Comparison of ENCODE assay signal across 15 cellular contexts in the genomic region with DNA sequence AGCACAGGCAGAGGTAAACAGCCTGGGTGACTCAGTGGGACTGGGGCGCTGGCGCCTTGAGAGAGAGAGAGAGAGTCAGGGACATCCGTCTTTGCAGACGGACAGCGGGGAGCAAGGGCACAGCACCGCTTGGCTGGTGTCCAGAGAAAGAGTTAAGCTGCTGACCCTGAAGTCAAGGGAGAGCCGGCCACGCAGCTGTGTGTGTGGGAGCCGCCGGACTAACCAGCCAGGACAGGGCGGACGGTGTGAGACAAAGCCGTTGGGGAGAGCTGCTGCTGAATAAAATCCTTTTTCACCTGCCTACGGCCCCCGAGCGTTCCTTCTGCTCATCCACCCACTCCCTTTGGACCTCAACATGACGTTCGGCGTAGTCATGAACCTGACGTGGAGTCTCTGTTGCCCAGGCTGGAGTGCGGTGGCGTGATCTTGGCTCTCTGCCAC. TPM values are rescaled to one million over a fixed set of nuclear protein-coding genes. Genes with fewer than 3 reads are reported as not detected.
DNase-seq lines count a peak whose midpoint lies in the region; ATAC-seq, FAIRE-seq and TF ChIP-seq lines count a peak whose summit lies in the region.
"Had no signal": no experiment of that assay in that cellular context is flagged by ENCODE, and none has a peak within 500 bp of the region (broad histone marks: within the 10 kb centered on the region; RNA-seq: fewer than 3 reads in every experiment).

No MANE protein-coding gene starts in this region.

- no peak overlapping the region for H3K27ac Mint-ChIP-seq in effector memory CD8-positive, alpha-beta T cell
- H3K27ac Mint-ChIP-seq in activated naive CD4-positive, alpha-beta T cell treated with anti-CD3 and anti-CD28 coated beads, Interleukin-2, amount 10 ng/mL, durations not matched to agents 7 days and 5 days = no peak overlapping the region
- H3K27ac Mint-ChIP-seq: activated T-helper 2 cell treated with anti-CD3 and anti-CD28 coated beads, Interferon-gamma antibody, Interleukin-2, Interleukin-4, amounts not matched to agents 10 μg/mL and 5 μg/mL and 100 μg/mL, durations not matched to agents 14 hours and 24 hours and 36 hours; CD4-positive, alpha-beta memory T cell; natural killer cell treated with Interleukin-12 subunit alpha and Interleukin-12 subunit beta and Interleukin-15 and Interleukin-18, amount 100 ng/mL, for 72 hours; stimulated activated memory B cell treated with anti-CD40 and anti-IgM and Interleukin-4, amounts not matched to agents 10 μg/mL and 1 μg/mL and 100 μg/mL, for 72 hours had no signal

- H3K4me3 Mint-ChIP-seq in effector memory CD8-positive, alpha-beta T cell = peak overlapping the region in 1 of 2 donors; percentile 18
- H3K4me3 Mint-ChIP-seq in activated naive CD4-positive, alpha-beta T cell treated with anti-CD3 and anti-CD28 coated beads, Interleukin-2, amount 10 ng/mL, durations not matched to agents 7 days and 5 days = no peak overlapping the region
- H3K4me3 Mint-ChIP-seq: natural killer cell treated with Interleukin-12 subunit alpha and Interleukin-12 subunit beta and Interleukin-15 and Interleukin-18, amount 100 ng/mL, for 72 hours; stimulated activated memory B cell treated with anti-CD40 and anti-IgM and Interleukin-4, amounts not matched to agents 10 μg/mL and 1 μg/mL and 100 μg/mL, for 72 hours had no signal

- no peak for TF ChIP-seq POLR2A in stomach (IDR thresholded peaks at IDR 0.05)

- H3K27ac ChIP-seq in dorsolateral prefrontal cortex = peak overlapping the region in 35 of 59 donors; percentile 3 to 77 (median 49)
- H3K27ac ChIP-seq in left lung = peak overlapping the region in 1 of 2 donors; percentile 65
- H3K27ac ChIP-seq in stomach = peak overlapping the region in 3 of 5 donors; percentile 33 to 72 (median 68)

- CTCF ChIA-PET in activated naive CD4-positive, alpha-beta T cell treated with anti-CD3 and anti-CD28 coated beads, Interleukin-2, amount 10 ng/mL, durations not matched to agents 7 days and 5 days (lab: Charles Lee) = interaction anchor here (2.1 to 2.2 kb wide), 2 partner anchors 29 to 55 kb away, joined by 5 to 9 read pairs; no protein-coding TSS in a partner anchor

- TF ChIP-seq CTCF in dorsolateral prefrontal cortex (IDR thresholded peaks at IDR 0.05 in 54 of 56, conservative IDR thresholded peaks at IDR 0.05 in 2 of 56; ENCODE audit: low read depth in 1 of 56, partially characterized antibody in 56 of 56) = no peak
- no peak for TF ChIP-seq CTCF in left lung (IDR thresholded peaks at IDR 0.05)
- no peak for TF ChIP-seq CTCF in stomach (IDR thresholded peaks at IDR 0.05)

- no peak for FAIRE-seq in RCC 7860 (lab: Jason Lieb, UNC)

- H3K9me3 ChIP-seq in left lung = no peaks in the 10 kb centered on the region
- H3K9me3 ChIP-seq in stomach = no peaks in the 10 kb centered on the region

- no peaks in the 10 kb centered on the region for H3K4me1 Mint-ChIP-seq in effector memory CD8-positive, alpha-beta T cell (ENCODE audit: low read depth in 2 of 2)
- no peaks in the 10 kb centered on the region for H3K4me1 Mint-ChIP-seq in activated naive CD4-positive, alpha-beta T cell treated with anti-CD3 and anti-CD28 coated beads, Interleukin-2, amount 10 ng/mL, durations not matched to agents 7 days and 5 days
- H3K4me1 Mint-ChIP-seq: stimulated activated memory B cell treated with anti-CD40 and anti-IgM and Interleukin-4, amounts not matched to agents 10 μg/mL and 1 μg/mL and 100 μg/mL, for 72 hours had no signal

- 41 to 54% (median 45%) methylated on average over 22 of the region's 22 CpGs for WGBS in stomach, 5 donors

- H3K9me3 Mint-ChIP-seq in effector memory CD8-positive, alpha-beta T cell = no peaks in the 10 kb centered on the region
- no peaks in the 10 kb centered on the region for H3K9me3 Mint-ChIP-seq in activated naive CD4-positive, alpha-beta T cell treated with anti-CD3 and anti-CD28 coated beads, Interleukin-2, amount 10 ng/mL, durations not matched to agents 7 days and 5 days
- H3K9me3 Mint-ChIP-seq: activated T-helper 2 cell treated with anti-CD3 and anti-CD28 coated beads, Interferon-gamma antibody, Interleukin-2, Interleukin-4, amounts not matched to agents 10 μg/mL and 5 μg/mL and 100 μg/mL, durations not matched to agents 14 hours and 24 hours and 36 hours; natural killer cell treated with Interleukin-12 subunit alpha and Interleukin-12 subunit beta and Interleukin-15 and Interleukin-18, amount 100 ng/mL, for 72 hours; stimulated activated memory B cell treated with anti-CD40 and anti-IgM and Interleukin-4, amounts not matched to agents 10 μg/mL and 1 μg/mL and 100 μg/mL, for 72 hours had no signal

- peak; percentile 47 for DNase-seq in RCC 7860 (ENCODE audit: low spot score)
- peak in 2 of 10 donors; percentile 42 to 79 for DNase-seq in dorsolateral prefrontal cortex
- peak in 1 of 2 donors; percentile 61 for DNase-seq in left lung
- no peak for DNase-seq in stomach
- no peak for DNase-seq in effector memory CD8-positive, alpha-beta T cell
- no peak for DNase-seq in activated naive CD4-positive, alpha-beta T cell treated with anti-CD3 and anti-CD28 coated beads, Interleukin-2, amount 10 ng/mL, durations not matched to agents 7 days and 5 days
- DNase-seq in HPDE6-E6E7 (ENCODE audit: extremely low spot score) = no peak
- DNase-seq: activated CD4-positive, alpha-beta T cell treated with anti-CD3 and anti-CD28 coated beads, Interleukin-2, amount 50 U/mL, for 1 hour; CD4-positive, alpha-beta memory T cell; KG1; NCI-H1694 treated with DMSO at 0.1 percent for 48 hours had no signal

- intact Hi-C loops in dorsolateral prefrontal cortex (cut with DNase I) = no loop called here
- intact Hi-C loops in left lung (cut with DNase I) = no loop called here
- intact Hi-C loops in stomach (cut with DNase I; ENCODE audit: low total_unique reads) = no loop called here

- H3K27me3 Mint-ChIP-seq in effector memory CD8-positive, alpha-beta T cell = peaks cover 15 to 50% of the 10 kb centered on the region in 2 donors
- peaks cover 43% of the 10 kb centered on the region for H3K27me3 Mint-ChIP-seq in activated naive CD4-positive, alpha-beta T cell treated with anti-CD3 and anti-CD28 coated beads, Interleukin-2, amount 10 ng/mL, durations not matched to agents 7 days and 5 days

- H3K4me1 ChIP-seq in left lung (no peaks in the 10 kb centered on the region), stomach (peaks cover 4 to 11% (median 5%) of the 10 kb centered on the region in 4 donors)

- H3K36me3 Mint-ChIP-seq in effector memory CD8-positive, alpha-beta T cell (ENCODE audit: insufficient read depth) = no peaks in the 10 kb centered on the region
- H3K36me3 Mint-ChIP-seq in activated naive CD4-positive, alpha-beta T cell treated with anti-CD3 and anti-CD28 coated beads, Interleukin-2, amount 10 ng/mL, durations not matched to agents 7 days and 5 days = no peaks in the 10 kb centered on the region
- H3K36me3 Mint-ChIP-seq: CD4-positive, alpha-beta memory T cell; natural killer cell treated with Interleukin-12 subunit alpha and Interleukin-12 subunit beta and Interleukin-15 and Interleukin-18, amount 100 ng/mL, for 72 hours; stimulated activated memory B cell treated with anti-CD40 and anti-IgM and Interleukin-4, amounts not matched to agents 10 μg/mL and 1 μg/mL and 100 μg/mL, for 72 hours had no signal

- peak; percentile 33 for ATAC-seq in left lung
- ATAC-seq in effector memory CD8-positive, alpha-beta T cell (replicated peaks) = no peak
- ATAC-seq: natural killer cell treated with Interleukin-12 subunit alpha and Interleukin-12 subunit beta and Interleukin-15 and Interleukin-18, amount 100 ng/mL, for 72 hours; stimulated activated memory B cell treated with anti-CD40 and anti-IgM and Interleukin-4, amounts not matched to agents 10 μg/mL and 1 μg/mL and 100 μg/mL, for 72 hours had no signal

- H3K36me3 ChIP-seq in left lung (no peaks in the 10 kb centered on the region), stomach (no peaks in the 10 kb centered on the region)

- TF ChIP-seq EP300 in stomach (IDR thresholded peaks at IDR 0.05) = no peak

- H3K27me3 ChIP-seq in dorsolateral prefrontal cortex (peaks cover 0 to 21% (median 0%) of the 10 kb centered on the region in 45 donors), left lung (peaks cover 0 to 52% of the 10 kb centered on the region in 2 donors), stomach (peaks cover 0 to 53% (median 8%) of the 10 kb centered on the region in 3 donors)

- H3K4me3 ChIP-seq in dorsolateral prefrontal cortex = no peak overlapping the region
- H3K4me3 ChIP-seq in left lung = no peak overlapping the region
- H3K4me3 ChIP-seq in stomach = no peak overlapping the region

RNA-seq across cellular contexts. Expression of a gene that starts 14.5 kb away (rescaled TPM):
- total RNA-seq in dorsolateral prefrontal cortex (10 to 100 TPM in 85 of 120 experiments, 1 to 10 TPM in 35; 3.1 to 23.8 (median 12.0) TPM), left lung (1 to 10 TPM in 1 of 2 donors, under 1 TPM in 1; 0.23 to 2.6 TPM), stomach (under 1 TPM in 1 of 5 donors, not detected in 4; under 0.01 TPM)
- not detected for polyA plus RNA-seq in stomach
- total RNA-seq: activated T-helper 2 cell treated with anti-CD3 and anti-CD28 coated beads, Interferon-gamma antibody, Interleukin-2, Interleukin-4, amounts not matched to agents 10 μg/mL and 5 μg/mL and 100 μg/mL, durations not matched to agents 14 hours and 24 hours and 36 hours; CD4-positive, alpha-beta memory T cell; natural killer cell treated with Interleukin-12 subunit alpha and Interleukin-12 subunit beta and Interleukin-15 and Interleukin-18, amount 100 ng/mL, for 72 hours; T-helper 1 cell treated with Interleukin-12 subunit alpha and Interleukin-12 subunit beta and Interleukin-4 antibody, amounts not matched to agents 30 ng/mL and 1 ng/mL, for 36 hours had no signal
- polyA plus RNA-seq: CD4-positive, alpha-beta memory T cell had no signal

RNA-seq across cellular contexts. Expression of a gene that starts 30.0 kb away (rescaled TPM):
- total RNA-seq in dorsolateral prefrontal cortex (100 to 1,000 TPM in 62 of 120 experiments, 10 to 100 TPM in 58; 24.7 to 182 (median 102) TPM), left lung (under 1 TPM; 0.31 to 0.50 TPM), stomach (1 to 10 TPM in 1 of 5 donors, not detected in 4; 1.5 TPM)
- polyA plus RNA-seq in stomach = under 1 TPM in 2 of 3 donors, not detected in 1; 0.50 to 0.95 TPM
- total RNA-seq: activated T-helper 2 cell treated with anti-CD3 and anti-CD28 coated beads, Interferon-gamma antibody, Interleukin-2, Interleukin-4, amounts not matched to agents 10 μg/mL and 5 μg/mL and 100 μg/mL, durations not matched to agents 14 hours and 24 hours and 36 hours; CD4-positive, alpha-beta memory T cell; natural killer cell treated with Interleukin-12 subunit alpha and Interleukin-12 subunit beta and Interleukin-15 and Interleukin-18, amount 100 ng/mL, for 72 hours; T-helper 1 cell treated with Interleukin-12 subunit alpha and Interleukin-12 subunit beta and Interleukin-4 antibody, amounts not matched to agents 30 ng/mL and 1 ng/mL, for 36 hours had no signal
- polyA plus RNA-seq: CD4-positive, alpha-beta memory T cell had no signal

Comparison
In these comparisons a context has a peak if more than half of its experiments do, and no peak if none do; other contexts are left out.
1. RNA of a gene that starts 30.0 kb away (total RNA-seq): 24.7 to 182 TPM in dorsolateral prefrontal cortex; 0.31 to 0.50 TPM in left lung and 1.5 TPM in stomach; every median in the first group is over 10 times any median in the second.